In genomic region chr15:93105510-93105909, GRCh38 we compare ENCODE assay signal across 1 cellular context.
TF ChIP-seq lines count a peak whose summit lies in the region.

No MANE protein-coding gene starts in this region.

TF ChIP-seq in H1, 55 proteins besides CTCF, POLR2A, EP300 and RAD21:
- TF ChIP-seq TCF12 (IDR thresholded peaks at IDR 0.05; ENCODE audit: low read depth, low read length): no peak
- TF ChIP-seq NRF1 (IDR thresholded peaks at IDR 0.05; ENCODE audit: low read depth, low read length): no peak
- TF ChIP-seq HDAC6 (IDR thresholded peaks at IDR 0.05; ENCODE audit: low read depth, low read length): no peak
- TF ChIP-seq SUZ12 (IDR thresholded peaks at IDR 0.05; ENCODE audit: low read length): no peak
- TF ChIP-seq E2F6 (IDR thresholded peaks at IDR 0.05): no peak
- TF ChIP-seq BCL11A (IDR thresholded peaks at IDR 0.05; ENCODE audit: low read depth in 2 of 2, low read length in 2 of 2): no peak
- no peak for TF ChIP-seq CHD2 (IDR thresholded peaks at IDR 0.05; ENCODE audit: low read length)
- TF ChIP-seq GABPA (IDR thresholded peaks at IDR 0.05; ENCODE audit: borderline replicate concordance, insufficient read depth, low read length): no peak
